Comparison of ENCODE assay signal across 32 cellular contexts in genomic region chr7:31315758-31316157, GRCh38. TPM values are rescaled to one million over a fixed set of nuclear protein-coding genes. Genes with fewer than 3 reads are reported as not detected.
"Had no signal": no experiment of that assay in that cellular context is flagged by ENCODE, and none has a peak within 500 bp of the region (broad histone marks: within the 10 kb centered on the region; RNA-seq: fewer than 3 reads in every experiment).

No MANE protein-coding gene starts in this region.

- H3K27me3 ChIP-seq: stomach, suprapubic skin, testis, thyroid gland, tibial artery, tibial nerve, transverse colon, upper lobe of left lung, upper lobe of right lung, uterus, vagina had no signal

- H3K27ac ChIP-seq: stomach, suprapubic skin, testis, thoracic aorta, thyroid gland, tibial artery, tibial nerve, transverse colon, upper lobe of left lung, upper lobe of right lung, uterus, vagina had no signal

- H3K36me3 Mint-ChIP-seq: stimulated activated effector memory CD8-positive, alpha-beta T cell treated with anti-CD3 and anti-CD28 coated beads, Interleukin-12 subunit alpha, Interleukin-12 subunit beta, amount 100 ng/mL, for 72 hours; stimulated activated memory B cell treated with anti-CD40 and anti-IgM and Interleukin-4, amounts not matched to agents 10 μg/mL and 1 μg/mL and 100 μg/mL, for 72 hours; stimulated activated naive B cell treated with anti-CD40 and anti-IgM and Interleukin-4, amounts not matched to agents 10 μg/mL and 1 μg/mL and 100 μg/mL, for 72 hours; type B pancreatic cell had no signal

- H3K4me1 ChIP-seq: stomach, suprapubic skin, testis, thyroid gland, tibial artery, tibial nerve, transverse colon, upper lobe of left lung, upper lobe of right lung, uterus, vagina had no signal

- H3K4me3 ChIP-seq: stomach, suprapubic skin, testis, thoracic aorta, thyroid gland, tibial artery, tibial nerve, transverse colon, upper lobe of left lung, upper lobe of right lung, uterus, vagina had no signal

- H3K9me3 Mint-ChIP-seq: stimulated activated effector memory CD8-positive, alpha-beta T cell treated with anti-CD3 and anti-CD28 coated beads, Interleukin-12 subunit alpha, Interleukin-12 subunit beta, amount 100 ng/mL, for 72 hours; stimulated activated naive B cell treated with anti-CD40 and anti-IgM and Interleukin-4, amounts not matched to agents 10 μg/mL and 1 μg/mL and 100 μg/mL, for 72 hours; stimulated activated naive CD8-positive, alpha-beta T cell treated with anti-CD3 and anti-CD28 coated beads, Interleukin-15, amount 100 ng/mL, for 72 hours; type B pancreatic cell had no signal

- H3K9me3 ChIP-seq: stomach, suprapubic skin, testis, thoracic aorta, thyroid gland, tibial artery, tibial nerve, transverse colon, upper lobe of left lung, upper lobe of right lung, uterus, vagina had no signal

- H3K27me3 Mint-ChIP-seq: stimulated activated memory B cell treated with anti-CD40 and anti-IgM and Interleukin-4, amounts not matched to agents 10 μg/mL and 1 μg/mL and 100 μg/mL, for 72 hours; stimulated activated naive B cell treated with anti-CD40 and anti-IgM and Interleukin-4, amounts not matched to agents 10 μg/mL and 1 μg/mL and 100 μg/mL, for 72 hours; stimulated activated naive CD8-positive, alpha-beta T cell treated with anti-CD3 and anti-CD28 coated beads, Interleukin-15, amount 100 ng/mL, for 72 hours; stimulated activated naive CD8-positive, alpha-beta T cell treated with anti-CD3 and anti-CD28 coated beads, Interleukin-15, Interleukin-2, amounts not matched to agents 100 ng/mL and 50 ng/mL, for 24 hours had no signal

- H3K36me3 ChIP-seq: stomach, suprapubic skin, thoracic aorta, thyroid gland, tibial artery, tibial nerve, transverse colon, upper lobe of left lung, upper lobe of right lung, uterus, vagina had no signal

- ATAC-seq: stimulated activated effector memory CD8-positive, alpha-beta T cell treated with anti-CD3 and anti-CD28 coated beads, Interleukin-12 subunit alpha, Interleukin-12 subunit beta, amount 100 ng/mL, for 72 hours; stimulated activated memory B cell treated with anti-CD40 and anti-IgM and Interleukin-4, amounts not matched to agents 10 μg/mL and 1 μg/mL and 100 μg/mL, for 72 hours; stimulated activated naive B cell treated with anti-CD40 and anti-IgM and Interleukin-4, amounts not matched to agents 10 μg/mL and 1 μg/mL and 100 μg/mL, for 72 hours; stimulated activated naive CD8-positive, alpha-beta T cell treated with anti-CD3 and anti-CD28 coated beads, Interleukin-15, amount 100 ng/mL, for 72 hours; stimulated activated naive CD8-positive, alpha-beta T cell treated with anti-CD3 and anti-CD28 coated beads, Interleukin-15, Interleukin-2, amounts not matched to agents 100 U/mL and 50 U/mL, for 24 hours; upper lobe of right lung had no signal

- H3K4me1 Mint-ChIP-seq: stimulated activated effector memory CD8-positive, alpha-beta T cell treated with anti-CD3 and anti-CD28 coated beads, Interleukin-12 subunit alpha, Interleukin-12 subunit beta, amount 100 ng/mL, for 72 hours; stimulated activated memory B cell treated with anti-CD40 and anti-IgM and Interleukin-4, amounts not matched to agents 10 μg/mL and 1 μg/mL and 100 μg/mL, for 72 hours; stimulated activated naive B cell treated with anti-CD40 and anti-IgM and Interleukin-4, amounts not matched to agents 10 μg/mL and 1 μg/mL and 100 μg/mL, for 72 hours; stimulated activated naive CD8-positive, alpha-beta T cell treated with anti-CD3 and anti-CD28 coated beads, Interleukin-15, amount 100 ng/mL, for 72 hours had no signal

- DNase-seq: stimulated activated CD4-positive, alpha-beta T cell treated with anti-CD3 and anti-CD28 coated beads, Interleukin-2, amount 100 ng/mL, for 48 hours; stimulated activated CD4-positive, alpha-beta T cell treated with anti-CD3 and anti-CD28 coated beads, Interleukin-4, amount 100 ng/mL, for 1 hour; stimulated activated CD4-positive, alpha-beta T cell treated with anti-CD3 and anti-CD28 coated beads, Interleukin-4, amount 100 ng/mL, for 24 hours; stimulated activated CD4-positive, alpha-beta T cell treated with anti-CD3 and anti-CD28 coated beads, Interleukin-4, amount 100 ng/mL, for 4 hours; stimulated activated CD8-positive, alpha-beta memory T cell treated with anti-CD3 and anti-CD28 coated beads, Interleukin-4, amount 100 ng/mL, for 48 hours; stimulated activated naive B cell treated with anti-CD40 and anti-IgM and Interleukin-4, amounts not matched to agents 10 μg/mL and 1 μg/mL and 100 μg/mL, for 72 hours; stimulated activated naive CD4-positive, alpha-beta T cell; stimulated activated naive CD4-positive, alpha-beta T cell treated with Interleukin-2 at 50 U/mL for 16 hours; stimulated activated naive CD8-positive, alpha-beta T cell treated with anti-CD3 and anti-CD28 coated beads, Interleukin-15, amount 100 ng/mL, for 72 hours; stimulated activated naive CD8-positive, alpha-beta T cell treated with anti-CD3 and anti-CD28 coated beads, Interleukin-15, Interleukin-2, amounts not matched to agents 100 U/mL and 50 U/mL, for 24 hours; stomach; substantia nigra; testis; thyroid gland; tibial artery; transverse colon; trophoblast cell; upper lobe of left lung; upper lobe of right lung; uterus had no signal

- H3K27ac Mint-ChIP-seq: stimulated activated effector memory CD8-positive, alpha-beta T cell treated with anti-CD3 and anti-CD28 coated beads, Interleukin-12 subunit alpha, Interleukin-12 subunit beta, amount 100 ng/mL, for 72 hours; stimulated activated memory B cell treated with anti-CD40 and anti-IgM and Interleukin-4, amounts not matched to agents 10 μg/mL and 1 μg/mL and 100 μg/mL, for 72 hours; stimulated activated naive B cell treated with anti-CD40 and anti-IgM and Interleukin-4, amounts not matched to agents 10 μg/mL and 1 μg/mL and 100 μg/mL, for 72 hours; stimulated activated naive CD8-positive, alpha-beta T cell treated with anti-CD3 and anti-CD28 coated beads, Interleukin-15, amount 100 ng/mL, for 72 hours; stimulated activated naive CD8-positive, alpha-beta T cell treated with anti-CD3 and anti-CD28 coated beads, Interleukin-15, Interleukin-2, amounts not matched to agents 100 ng/mL and 50 ng/mL, for 24 hours; type B pancreatic cell had no signal

- H3K4me3 Mint-ChIP-seq: stimulated activated effector memory CD8-positive, alpha-beta T cell treated with anti-CD3 and anti-CD28 coated beads, Interleukin-12 subunit alpha, Interleukin-12 subunit beta, amount 100 ng/mL, for 72 hours; stimulated activated memory B cell treated with anti-CD40 and anti-IgM and Interleukin-4, amounts not matched to agents 10 μg/mL and 1 μg/mL and 100 μg/mL, for 72 hours; stimulated activated naive B cell treated with anti-CD40 and anti-IgM and Interleukin-4, amounts not matched to agents 10 μg/mL and 1 μg/mL and 100 μg/mL, for 72 hours; stimulated activated naive CD8-positive, alpha-beta T cell treated with anti-CD3 and anti-CD28 coated beads, Interleukin-15, amount 100 ng/mL, for 72 hours; stimulated activated naive CD8-positive, alpha-beta T cell treated with anti-CD3 and anti-CD28 coated beads, Interleukin-15, Interleukin-2, amounts not matched to agents 100 ng/mL and 50 ng/mL, for 24 hours; type B pancreatic cell had no signal

- FAIRE-seq: urothelium cell line had no signal

RNA-seq across cellular contexts. Expression of gene NEUROD6, which starts 24.8 kb away (rescaled TPM):
- total RNA-seq: stomach, subcutaneous adipose tissue, suprapubic skin, testis, thoracic aorta, thyroid gland, tibial nerve, transverse colon, upper lobe of left lung, upper lobe of right lung, ureter, urinary bladder, uterus, vagina had no signal
- polyA plus RNA-seq: stomach, urinary bladder had no signal
